ENCODE assay signal across 19 cellular contexts in the genomic region with DNA sequence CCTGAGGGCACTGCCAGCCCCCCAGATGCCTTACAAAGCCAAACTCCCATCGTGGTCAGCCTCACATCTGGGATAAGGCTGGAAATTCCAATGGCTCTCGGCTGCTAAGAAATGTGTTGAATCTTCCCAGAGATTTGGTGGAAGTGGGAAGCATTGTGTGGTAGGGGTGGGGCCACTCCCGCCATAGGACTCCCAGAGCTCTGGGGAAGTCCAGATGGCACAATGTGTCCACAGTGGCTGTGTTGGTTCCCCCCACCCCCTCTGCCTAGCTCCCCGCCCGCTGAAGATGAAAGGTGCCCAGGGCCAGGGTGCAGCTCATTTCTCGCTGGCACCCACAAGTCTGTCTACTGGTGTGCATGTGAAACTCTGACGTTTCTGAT.
DNase-seq lines count a peak whose midpoint lies in the region; ATAC-seq, FAIRE-seq and TF ChIP-seq lines count a peak whose summit lies in the region.
"Had no signal": no experiment of that assay in that cellular context is flagged by ENCODE, and none has a peak within 500 bp of the region (broad histone marks: within the 10 kb centered on the region; RNA-seq: fewer than 3 reads in every experiment).

No MANE protein-coding gene starts in this region.

- no peak for TF ChIP-seq CTCF in CD14-positive monocyte (IDR thresholded peaks at IDR 0.05)
- no peak for TF ChIP-seq CTCF in left lung (IDR thresholded peaks at IDR 0.05)

- H3K27me3 Mint-ChIP-seq in CD14-positive monocyte (ENCODE audit: low read depth in 3 of 3) = peaks cover 0 to 2% (median 1%) of the 10 kb centered on the region in 3 donors
- H3K27me3 Mint-ChIP-seq: activated naive CD8-positive, alpha-beta T cell had no signal

- peaks cover 1% of the 10 kb centered on the region for H3K9me3 ChIP-seq in adipocyte (ENCODE audit: control insufficient read depth, low read length)
- no peaks in the 10 kb centered on the region for H3K9me3 ChIP-seq in left lung
- no peaks in the 10 kb centered on the region for H3K9me3 ChIP-seq in small intestine (ENCODE audit: control insufficient read depth, low read depth)
- H3K9me3 ChIP-seq: BE2C had no signal

- H3K4me1 ChIP-seq in adipocyte (ENCODE audit: control insufficient read depth, insufficient read depth, low read length) (peaks cover 14% of the 10 kb centered on the region), left lung (peaks cover 5 to 14% of the 10 kb centered on the region in 2 donors), small intestine (ENCODE audit: control insufficient read depth in 2 of 2, insufficient read depth in 1 of 2, low read depth in 1 of 2, low read length in 1 of 2) (peaks cover 3 to 7% of the 10 kb centered on the region in 2 donors)

- no peaks in the 10 kb centered on the region for H3K27me3 ChIP-seq in adipocyte (replicated peaks; ENCODE audit: control insufficient read depth, insufficient read depth, low read length)
- no peaks in the 10 kb centered on the region for H3K27me3 ChIP-seq in left lung
- no peaks in the 10 kb centered on the region for H3K27me3 ChIP-seq in small intestine (ENCODE audit: control insufficient read depth in 2 of 2, insufficient read depth in 2 of 2, low read length in 2 of 2)
- H3K27me3 ChIP-seq: BE2C, cardiac muscle cell had no signal

- H3K4me3 ChIP-seq in adipocyte (ENCODE audit: low read length) (no peak overlapping the region), left lung (no peak overlapping the region), small intestine (ENCODE audit: low read depth in 1 of 2, low read length in 2 of 2) (no peak overlapping the region)
- H3K4me3 ChIP-seq: cardiac muscle cell had no signal

- intact Hi-C loops in CD14-positive monocyte (cut with micrococcal nuclease) (no loop called here), left lung (cut with DNase I) (loop anchor here in 1 of 2 donors (10.0 kb wide), 1 partner anchor 198 kb away; a partner anchor contains a TSS)

- no peaks in the 10 kb centered on the region for H3K36me3 ChIP-seq in adipocyte (ENCODE audit: control insufficient read depth, insufficient read depth, low read length, severe bottlenecking)
- H3K36me3 ChIP-seq in left lung = no peaks in the 10 kb centered on the region
- H3K36me3 ChIP-seq in small intestine (ENCODE audit: control insufficient read depth in 2 of 2, insufficient read depth in 2 of 2, low read length in 2 of 2) = no peaks in the 10 kb centered on the region
- H3K36me3 ChIP-seq: BE2C, cardiac muscle cell had no signal

- ATAC-seq in left lung (peak; percentile 51), HG03442 (IDR thresholded peaks at IDR 0.05; ENCODE audit: unreplicated experiment) (no peak)

- H3K36me3 Mint-ChIP-seq in CD14-positive monocyte = peaks cover 4 to 8% of the 10 kb centered on the region in 2 donors

- peak overlapping the region; percentile 38 to 67 for H3K4me3 Mint-ChIP-seq in CD14-positive monocyte
- H3K4me3 Mint-ChIP-seq: activated naive CD8-positive, alpha-beta T cell; endodermal cell; T-helper 2 cell treated with Interferon-gamma antibody and Interleukin-4, amounts not matched to agents 5 μg/mL and 100 μg/mL, for 36 hours had no signal

- no peak for DNase-seq in CD14-positive monocyte (ENCODE audit: low spot score)
- no peak for DNase-seq in adipocyte (ENCODE audit: low read depth)
- DNase-seq in left lung = peak in 1 of 2 donors; percentile 63
- DNase-seq in small intestine = peak; percentile 48
- DNase-seq in AG08395 (ENCODE audit: low spot score) = no peak
- DNase-seq in cortex of kidney (lab: John Stamatoyannopoulos, UW) = no peak
- DNase-seq in stimulated activated naive CD4-positive, alpha-beta T cell treated with Interleukin-2 at 50 U/mL for 16 hours (lab: John Stamatoyannopoulos, UW) = no peak
- DNase-seq: activated CD4-positive, alpha-beta T cell treated with anti-CD3 and anti-CD28 coated beads for 48 hours; BE2C; DMS79; endodermal cell; islet precursor cell; NCI-H1930; NCI-H526 treated with DMSO at 0.1 percent for 48 hours; stimulated activated CD4-positive, alpha-beta T cell treated with anti-CD3 and anti-CD28 coated beads, Interleukin-4, amount 100 ng/mL, for 1 hour had no signal

- H3K9me3 Mint-ChIP-seq in CD14-positive monocyte = peaks cover 0 to 6% (median 3%) of the 10 kb centered on the region in 7 donors
- H3K9me3 Mint-ChIP-seq: endodermal cell had no signal

- WGBS in small intestine, 3 donors = 29 to 46% (median 29%) methylated on average over 7 of the region's 7 CpGs

- FAIRE-seq in small intestine (lab: Jason Lieb, UNC) = no peak

- H3K27ac ChIP-seq in left lung = no peak overlapping the region
- no peak overlapping the region for H3K27ac ChIP-seq in small intestine (ENCODE audit: low read depth in 1 of 2, low read length in 1 of 2)
- H3K27ac ChIP-seq: cardiac muscle cell had no signal

- peak overlapping the region; percentile 62 for H3K9ac ChIP-seq in adipocyte (ENCODE audit: low read length)

- peak overlapping the region in 5 of 7 donors; percentile 20 to 91 (median 67) for H3K27ac Mint-ChIP-seq in CD14-positive monocyte
- H3K27ac Mint-ChIP-seq: activated naive CD8-positive, alpha-beta T cell; endodermal cell; T-helper 2 cell treated with Interferon-gamma antibody and Interleukin-4, amounts not matched to agents 5 μg/mL and 100 μg/mL, for 36 hours had no signal

- H3K4me1 Mint-ChIP-seq in CD14-positive monocyte = peaks cover 63% of the 10 kb centered on the region
